33 cellular contexts compared by ENCODE assay signal in the genomic region with DNA sequence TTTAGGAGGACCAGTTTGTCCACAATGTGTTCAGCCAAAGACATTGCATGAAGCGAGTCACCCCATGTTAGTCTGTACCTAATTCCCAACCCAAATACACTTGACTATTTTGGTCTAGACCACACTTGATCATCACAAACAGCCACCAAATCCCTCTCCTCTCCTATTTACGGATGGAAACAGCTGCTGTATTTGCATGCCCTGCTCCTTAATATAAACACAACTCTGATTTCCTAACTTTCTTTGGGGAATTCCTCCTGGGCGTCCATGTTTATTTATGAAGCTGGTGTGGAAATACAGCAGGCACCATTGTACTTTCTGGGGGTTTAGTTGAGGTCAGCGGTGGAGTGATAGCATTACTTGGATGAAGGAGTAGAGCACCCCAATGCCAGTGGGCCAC.
DNase-seq lines count a peak whose midpoint lies in the region; ATAC-seq, FAIRE-seq and TF ChIP-seq lines count a peak whose summit lies in the region.
"Had no signal": no experiment of that assay in that cellular context is flagged by ENCODE, and none has a peak within 500 bp of the region (broad histone marks: within the 10 kb centered on the region; RNA-seq: fewer than 3 reads in every experiment).

No MANE protein-coding gene starts in this region.

- H4K20me1 ChIP-seq in Karpas-422 (ENCODE audit: insufficient read depth, low read depth, low read length) = no peaks in the 10 kb centered on the region

- H3K9me2 ChIP-seq in Karpas-422 (replicated peaks; ENCODE audit: insufficient read depth, low read length) = no peaks in the 10 kb centered on the region

- H2AK5ac ChIP-seq in mesenchymal stem cell (ENCODE audit: low read length, severe bottlenecking) = no peak overlapping the region

- H3K4me2 ChIP-seq in Karpas-422 (ENCODE audit: low read depth, low read length, poor library complexity, severe bottlenecking) (peak overlapping the region; percentile 61), mesenchymal stem cell (ENCODE audit: low read length, poor library complexity, severe bottlenecking) (no peak overlapping the region)

- TF ChIP-seq CTCF in AG04450 (IDR thresholded peaks at IDR 0.05; ENCODE audit: low read depth, low read length) = no peak

- DNase-seq in AG04450 (ENCODE audit: low read depth, low spot score) (peak; percentile 53), Karpas-422 (no peak), adipocyte (ENCODE audit: low read depth) (peak; percentile 65), mesenchymal stem cell (peak; percentile 97), RCC 7860 (ENCODE audit: low spot score) (no peak)
- DNase-seq in CD8-positive, alpha-beta memory T cell = no peak
- no peak for DNase-seq in stimulated activated CD4-positive, alpha-beta T cell treated with anti-CD3 and anti-CD28 coated beads, Interleukin-2, amount 100 ng/mL, for 48 hours
- DNase-seq: activated CD4-positive, alpha-beta T cell treated with anti-CD3 and anti-CD28 coated beads for 4 hours; AML-193; CD4-positive, alpha-beta T cell; colonic mucosa; effector CD4-positive, alpha-beta T cell; glutamatergic neuron; H9; NCI-H1105 treated with DMSO at 0.1 percent for 48 hours; NCI-H1930; NCI-H526 treated with DMSO at 0.1 percent for 48 hours; Peyer's patch; stimulated activated CD4-positive, alpha-beta T cell treated with anti-CD3 and anti-CD28 coated beads, Interleukin-1b, Interleukin-23, amount 100 ng/mL, for 48 hours; stimulated activated CD8-positive, alpha-beta memory T cell treated with anti-CD3 and anti-CD28 coated beads, Interleukin-4, amount 100 ng/mL, for 48 hours; stimulated activated naive CD8-positive, alpha-beta T cell treated with anti-CD3 and anti-CD28 coated beads, Interleukin-15, amount 100 ng/mL, for 72 hours; T1000; uterus had no signal

- no peak overlapping the region for H3K27ac ChIP-seq in AG04450 (ENCODE audit: low read depth, low read length)
- H3K27ac ChIP-seq in Karpas-422 (ENCODE audit: low read length) = peak overlapping the region; percentile 82
- H3K27ac ChIP-seq in mesenchymal stem cell (ENCODE audit: low read length, poor library complexity, severe bottlenecking) = no peak overlapping the region
- H3K27ac ChIP-seq in CD8-positive, alpha-beta memory T cell (ENCODE audit: low read depth, low read length) = no peak overlapping the region
- H3K27ac ChIP-seq: colonic mucosa, epithelial cell of prostate, Peyer's patch, right atrium auricular region, thoracic aorta, uterus, VCaP had no signal

- peaks cover 0 to 7% of the 10 kb centered on the region in 2 donors for H3K27me3 Mint-ChIP-seq in CD8-positive, alpha-beta memory T cell
- H3K27me3 Mint-ChIP-seq: activated naive CD4-positive, alpha-beta T cell treated with anti-CD3 and anti-CD28 coated beads, Interleukin-2, amount 50 U/mL, for 24 hours had no signal

- no peak overlapping the region for H3K14ac ChIP-seq in mesenchymal stem cell (ENCODE audit: low read length in 2 of 2)

- peaks cover 73% of the 10 kb centered on the region for H3K4me1 ChIP-seq in Karpas-422 (ENCODE audit: low read length)
- H3K4me1 ChIP-seq in adipocyte (ENCODE audit: control insufficient read depth, insufficient read depth, low read length) = peaks cover 5% of the 10 kb centered on the region
- peaks cover 9% of the 10 kb centered on the region for H3K4me1 ChIP-seq in mesenchymal stem cell (ENCODE audit: control insufficient read depth, insufficient read depth, low read depth, low read length)
- H3K4me1 ChIP-seq in CD8-positive, alpha-beta memory T cell (ENCODE audit: insufficient read depth, low read length) = peaks cover 13% of the 10 kb centered on the region
- H3K4me1 ChIP-seq: colonic mucosa, Peyer's patch, right atrium auricular region, uterus had no signal

- no peaks in the 10 kb centered on the region for H3K9me3 Mint-ChIP-seq in CD8-positive, alpha-beta memory T cell
- H3K9me3 Mint-ChIP-seq: activated naive CD4-positive, alpha-beta T cell treated with anti-CD3 and anti-CD28 coated beads, Interleukin-2, amount 50 U/mL, for 24 hours; CD4-positive, alpha-beta T cell; stimulated activated naive CD8-positive, alpha-beta T cell treated with anti-CD3 and anti-CD28 coated beads, Interleukin-15, amount 100 ng/mL, for 72 hours had no signal

- H2BK5ac ChIP-seq in mesenchymal stem cell (ENCODE audit: low read depth, low read length, poor library complexity, severe bottlenecking) = no peak overlapping the region

- CTCF ChIA-PET in AG04450 (lab: Charles Lee) = no interaction called here
- CTCF ChIA-PET in CD8-positive, alpha-beta memory T cell (lab: Charles Lee) = interaction anchor here (1.5 kb wide), 1 partner anchor 11 kb away, joined by 3 read pairs; no protein-coding TSS in a partner anchor

- H3K36me3 Mint-ChIP-seq in CD8-positive, alpha-beta memory T cell = no peaks in the 10 kb centered on the region
- H3K36me3 Mint-ChIP-seq: activated naive CD4-positive, alpha-beta T cell treated with anti-CD3 and anti-CD28 coated beads, Interleukin-2, amount 50 U/mL, for 24 hours had no signal

- H3K79me1 ChIP-seq in mesenchymal stem cell (replicated peaks; ENCODE audit: low read length, poor library complexity, severe bottlenecking) = no peaks in the 10 kb centered on the region

- H3K79me2 ChIP-seq in Karpas-422 (ENCODE audit: low read length) = no peaks in the 10 kb centered on the region

- no peak for FAIRE-seq in RCC 7860 (lab: Jason Lieb, UNC)
- FAIRE-seq: A204.1, bronchial epithelial cell had no signal

- no peak overlapping the region for H3K23ac ChIP-seq in mesenchymal stem cell (ENCODE audit: low read length in 2 of 2)

- no peak overlapping the region for H2AFZ ChIP-seq in Karpas-422 (ENCODE audit: low read length)
- no peak overlapping the region for H2AFZ ChIP-seq in mesenchymal stem cell (ENCODE audit: low read depth, low read length)

- no peak overlapping the region for H3K27ac Mint-ChIP-seq in CD8-positive, alpha-beta memory T cell
- H3K27ac Mint-ChIP-seq: CD4-positive, alpha-beta T cell; H9 had no signal

- H3K9ac ChIP-seq in Karpas-422 (ENCODE audit: low read length) = 0 out of 2 replicates have a peak overlapping the region, but pooled peaks have one; percentile 58
- H3K9ac ChIP-seq in adipocyte (ENCODE audit: low read length) = no peak overlapping the region
- no peak overlapping the region for H3K9ac ChIP-seq in mesenchymal stem cell (ENCODE audit: low read length)

- no peak overlapping the region for H2BK120ac ChIP-seq in mesenchymal stem cell (ENCODE audit: low read depth, low read length)

- H3K4ac ChIP-seq in mesenchymal stem cell (ENCODE audit: low read depth in 1 of 2, low read length in 2 of 2) = peak overlapping the region in 1 of 2 experiments; percentile 63

- peak overlapping the region; percentile 1 to 68 for H3K18ac ChIP-seq in mesenchymal stem cell (ENCODE audit: low read depth in 1 of 2, low read length in 2 of 2)

- ATAC-seq in HG03439 (IDR thresholded peaks at IDR 0.05; ENCODE audit: unreplicated experiment) = no peak
- ATAC-seq: GM12878; left lobe of liver; stimulated activated naive CD8-positive, alpha-beta T cell treated with anti-CD3 and anti-CD28 coated beads, Interleukin-15, amount 100 ng/mL, for 72 hours had no signal

- H3K27me3 ChIP-seq in AG04450 (ENCODE audit: control insufficient read depth, insufficient read depth, low read length) = no peaks in the 10 kb centered on the region
- no peaks in the 10 kb centered on the region for H3K27me3 ChIP-seq in Karpas-422 (ENCODE audit: low read length)
- H3K27me3 ChIP-seq in adipocyte (replicated peaks; ENCODE audit: control insufficient read depth, insufficient read depth, low read length) = peaks cover 20% of the 10 kb centered on the region
- H3K27me3 ChIP-seq in mesenchymal stem cell (ENCODE audit: control insufficient read depth in 1 of 2, insufficient read depth in 1 of 2, low read length in 2 of 2) = peaks cover 0 to 39% of the 10 kb centered on the region in 2 experiments
- no peaks in the 10 kb centered on the region for H3K27me3 ChIP-seq in CD8-positive, alpha-beta memory T cell (ENCODE audit: insufficient read depth, low read length, poor library complexity, severe bottlenecking)
- H3K27me3 ChIP-seq: colonic mucosa, Peyer's patch, right atrium auricular region, uterus had no signal

- H4K8ac ChIP-seq in mesenchymal stem cell (ENCODE audit: low read length) = peak overlapping the region; percentile 7

- H4K91ac ChIP-seq in mesenchymal stem cell (ENCODE audit: low read length) = no peak overlapping the region

- no peak overlapping the region for H3K4me3 ChIP-seq in AG04450 (ENCODE audit: low read depth, low read length)
- H3K4me3 ChIP-seq in Karpas-422 (ENCODE audit: low read length) = peak overlapping the region; percentile 43; the same call in 1 of the 2 replicates
- no peak overlapping the region for H3K4me3 ChIP-seq in adipocyte (ENCODE audit: low read length)
- no peak overlapping the region for H3K4me3 ChIP-seq in mesenchymal stem cell (ENCODE audit: insufficient read depth in 1 of 2, low read depth in 1 of 2, low read length in 2 of 2)
- no peak overlapping the region for H3K4me3 ChIP-seq in CD8-positive, alpha-beta memory T cell (ENCODE audit: low read length)
- H3K4me3 ChIP-seq: colonic mucosa, GM12878, Peyer's patch, right atrium auricular region, thoracic aorta, uterus had no signal

- 28% methylated on average over 4 of the region's 4 CpGs for WGBS in mesenchymal stem cell

- peaks cover 9 to 10% (median 10%) of the 10 kb centered on the region in 3 donors for H3K4me1 Mint-ChIP-seq in CD8-positive, alpha-beta memory T cell

- H2BK15ac ChIP-seq in mesenchymal stem cell (ENCODE audit: low read depth, poor library complexity, severe bottlenecking) = no peak overlapping the region

- no peak overlapping the region for H2BK12ac ChIP-seq in mesenchymal stem cell (ENCODE audit: low read length in 2 of 2)

- H3K4me3 Mint-ChIP-seq in CD8-positive, alpha-beta memory T cell = no peak overlapping the region
- H3K4me3 Mint-ChIP-seq: activated naive CD4-positive, alpha-beta T cell treated with anti-CD3 and anti-CD28 coated beads, Interleukin-2, amount 50 U/mL, for 24 hours; CD4-positive, alpha-beta T cell; H9; stimulated activated naive CD8-positive, alpha-beta T cell treated with anti-CD3 and anti-CD28 coated beads, Interleukin-15, amount 100 ng/mL, for 72 hours had no signal

- H3K36me3 ChIP-seq in Karpas-422 (ENCODE audit: insufficient read depth, low read length) (no peaks in the 10 kb centered on the region; the same call in 1 of the 2 replicates), adipocyte (ENCODE audit: control insufficient read depth, insufficient read depth, low read length, severe bottlenecking) (no peaks in the 10 kb centered on the region), mesenchymal stem cell (ENCODE audit: control insufficient read depth in 1 of 2, insufficient read depth in 2 of 2, low read depth in 1 of 2, low read length in 2 of 2) (no peaks in the 10 kb centered on the region)
- H3K36me3 ChIP-seq in CD8-positive, alpha-beta memory T cell (ENCODE audit: insufficient read depth, low read length) = no peaks in the 10 kb centered on the region
- H3K36me3 ChIP-seq: colonic mucosa, Peyer's patch, right atrium auricular region, thoracic aorta, uterus had no signal

- no peaks in the 10 kb centered on the region; the same call in 1 of the 2 replicates for H3K9me3 ChIP-seq in AG04450 (ENCODE audit: control insufficient read depth, insufficient read depth, low read length)
- H3K9me3 ChIP-seq in Karpas-422 (ENCODE audit: low read length) = no peaks in the 10 kb centered on the region
- no peaks in the 10 kb centered on the region for H3K9me3 ChIP-seq in adipocyte (ENCODE audit: control insufficient read depth, low read length)
- H3K9me3 ChIP-seq in mesenchymal stem cell (ENCODE audit: control insufficient read depth, low read length) = no peaks in the 10 kb centered on the region
- no peaks in the 10 kb centered on the region for H3K9me3 ChIP-seq in CD8-positive, alpha-beta memory T cell (ENCODE audit: low read length)
- H3K9me3 ChIP-seq: colonic mucosa, Peyer's patch, right atrium auricular region, thoracic aorta, uterus had no signal

- POLR2A ChIA-PET in AG04450 (lab: Yijun Ruan, JAX) = interaction anchor here (1.1 kb wide), 1 partner anchor 36 kb away, joined by 3 read pairs; no protein-coding TSS in a partner anchor
- POLR2A ChIA-PET in CD8-positive, alpha-beta memory T cell (lab: Charles Lee) = no interaction called here

Comparison
In these comparisons a context has a peak if more than half of its experiments do, and no peak if none do; other contexts are left out.
1. DNase-seq: peak in AG04450 (single experiment), adipocyte (single experiment) and mesenchymal stem cell (single experiment); none in Karpas-422 (single experiment), RCC 7860 (single experiment), CD8-positive, alpha-beta memory T cell (0 of 5) and stimulated activated CD4-positive, alpha-beta T cell treated with anti-CD3 and anti-CD28 coated beads, Interleukin-2, amount 100 ng/mL, for 48 hours (0 of 2).